In genomic region chr7:94669773-94670495, GRCh38 we compare ENCODE assay signal across 28 cellular contexts.
"Had no signal": no experiment of that assay in that cellular context is flagged by ENCODE, and none has a peak within 500 bp of the region (broad histone marks: within the 10 kb centered on the region; RNA-seq: fewer than 3 reads in every experiment).

No MANE protein-coding gene starts in this region.

- H3K27ac ChIP-seq: colonic mucosa, coronary artery, dorsolateral prefrontal cortex, epithelial cell of prostate, esophagus muscularis mucosa, esophagus squamous epithelium, foreskin keratinocyte, gastrocnemius medialis, gastroesophageal sphincter, heart left ventricle had no signal

- H3K27me3 ChIP-seq: colonic mucosa, dorsolateral prefrontal cortex, esophagus muscularis mucosa, esophagus squamous epithelium, foreskin keratinocyte, gastrocnemius medialis, gastroesophageal sphincter, heart left ventricle had no signal

- ATAC-seq: effector memory CD8-positive, alpha-beta T cell; esophagus mucosa; foreskin keratinocyte; gastrocnemius medialis; gastroesophageal sphincter; heart left ventricle had no signal

- H3K9me3 ChIP-seq: colonic mucosa, esophagus muscularis mucosa, esophagus squamous epithelium, gastrocnemius medialis, gastroesophageal sphincter, heart left ventricle had no signal

- H3K4me1 ChIP-seq: colonic mucosa, esophagus muscularis mucosa, esophagus squamous epithelium, foreskin keratinocyte, gastrocnemius medialis, gastroesophageal sphincter, heart left ventricle had no signal

- H3K36me3 ChIP-seq: colonic mucosa, esophagus muscularis mucosa, esophagus squamous epithelium, gastrocnemius medialis, gastroesophageal sphincter, heart left ventricle had no signal

- H3K4me1 Mint-ChIP-seq: endodermal cell had no signal

- H3K4me3 Mint-ChIP-seq: dendritic cell treated with granulocyte-macrophage colony-stimulating factor and Interleukin-4, amounts not matched to agents 40 ng/mL and 50 ng/mL, for 4 days; effector memory CD8-positive, alpha-beta T cell; endodermal cell had no signal

- H3K27me3 Mint-ChIP-seq: dendritic cell treated with granulocyte-macrophage colony-stimulating factor and Interleukin-4, amounts not matched to agents 40 ng/mL and 50 ng/mL, for 4 days had no signal

- H3K9me3 Mint-ChIP-seq: effector memory CD8-positive, alpha-beta T cell; endodermal cell had no signal

- FAIRE-seq: colon, endometrium, endothelial cell of umbilical vein, frontal cortex had no signal

- H3K27ac Mint-ChIP-seq: dendritic cell treated with granulocyte-macrophage colony-stimulating factor and Interleukin-4, amounts not matched to agents 40 ng/mL and 50 ng/mL, for 4 days; effector memory CD8-positive, alpha-beta T cell; endodermal cell had no signal

- H3K4me3 ChIP-seq: colonic mucosa, coronary artery, dorsolateral prefrontal cortex, esophagus muscularis mucosa, esophagus squamous epithelium, gastrocnemius medialis, gastroesophageal sphincter, heart left ventricle had no signal

- DNase-seq: colonic mucosa; cortex of kidney; dermis blood vessel endothelial cell; dorsolateral prefrontal cortex; effector CD4-positive, alpha-beta T cell; effector CD8-positive, alpha-beta T cell; effector memory CD4-positive, alpha-beta T cell; effector memory CD8-positive, alpha-beta T cell; endodermal cell; erythroblast; esophagus squamous epithelium; foreskin fibroblast; foreskin keratinocyte; foreskin melanocyte; gastrocnemius medialis; glutamatergic neuron; head of caudate nucleus; heart left ventricle had no signal
